ENCODE assay signal across 1 cellular context in the genomic region with DNA sequence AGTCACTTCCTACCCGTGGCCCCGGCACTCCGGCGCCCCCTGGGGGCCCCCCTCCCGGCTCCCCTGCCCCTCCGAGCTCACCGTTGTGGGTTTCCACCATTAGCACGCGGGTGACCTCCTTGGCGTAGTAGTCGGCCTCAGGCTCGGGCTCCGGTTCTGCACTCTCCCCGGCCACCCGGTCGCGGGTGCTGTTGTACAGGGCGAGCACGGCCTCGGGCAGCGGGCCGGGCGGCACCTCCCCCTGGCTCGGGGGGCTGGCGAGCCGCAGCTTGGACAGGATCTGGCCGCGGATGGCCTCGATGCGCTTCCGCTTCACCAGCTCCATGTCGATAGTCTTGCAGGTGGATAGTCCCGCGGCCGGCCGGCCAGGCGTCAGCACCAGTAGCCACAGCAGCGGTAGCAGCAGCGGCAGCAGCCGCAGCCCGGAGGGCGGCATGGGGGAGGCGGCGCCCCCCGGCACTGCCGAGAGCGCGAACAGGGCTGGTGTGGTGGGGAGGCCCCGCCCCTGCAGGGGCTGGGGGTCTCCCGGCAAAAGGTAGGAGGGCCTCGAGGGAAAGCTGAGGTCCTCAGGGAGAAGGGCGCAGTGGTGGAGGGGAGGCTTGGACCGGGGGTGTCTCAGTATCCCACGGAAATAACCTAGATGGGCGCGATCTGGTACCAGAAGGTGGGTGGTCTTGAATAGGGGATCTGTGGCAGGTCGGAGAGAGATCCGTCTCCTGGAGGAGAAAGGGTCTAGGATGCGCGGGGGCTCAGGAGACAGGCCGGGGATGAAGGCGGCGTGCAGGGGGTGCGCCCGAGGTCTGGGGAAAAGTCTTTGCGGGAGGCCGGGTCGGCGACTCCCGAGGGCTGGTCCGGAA.
TF ChIP-seq lines count a peak whose summit lies in the region.

No MANE protein-coding gene starts in this region.

TF ChIP-seq in HepG2, 621 proteins besides CTCF, POLR2A, EP300 and RAD21 (continued from another document):
- TF ChIP-seq IRF9 (CRISPR knock-in tag; IDR thresholded peaks at IDR 0.05; ENCODE audit: borderline replicate concordance) (no peak; the same call in 1 of the 2 replicates), THAP9 (CRISPR knock-in tag; IDR thresholded peaks at IDR 0.05; ENCODE audit: borderline replicate concordance) (0 out of 2 replicates have a peak, but pooled peaks have one; percentile 32), ISX (CRISPR knock-in tag; conservative IDR thresholded peaks at IDR 0.05) (peak; percentile 60; the same call in 1 of the 2 replicates), ZNF772 (CRISPR knock-in tag; IDR thresholded peaks at IDR 0.05) (0 out of 2 replicates have a peak, but pooled peaks have one; percentile 2), GABPA (IDR thresholded peaks at IDR 0.05; ENCODE audit: low read depth, low read length) (no peak), GABPA (CRISPR knock-in tag; IDR thresholded peaks at IDR 0.05; ENCODE audit: low read depth) (no peak), NFIC (IDR thresholded peaks at IDR 0.05; ENCODE audit: low read length) (no peak)
- TF ChIP-seq, protein P1, sequence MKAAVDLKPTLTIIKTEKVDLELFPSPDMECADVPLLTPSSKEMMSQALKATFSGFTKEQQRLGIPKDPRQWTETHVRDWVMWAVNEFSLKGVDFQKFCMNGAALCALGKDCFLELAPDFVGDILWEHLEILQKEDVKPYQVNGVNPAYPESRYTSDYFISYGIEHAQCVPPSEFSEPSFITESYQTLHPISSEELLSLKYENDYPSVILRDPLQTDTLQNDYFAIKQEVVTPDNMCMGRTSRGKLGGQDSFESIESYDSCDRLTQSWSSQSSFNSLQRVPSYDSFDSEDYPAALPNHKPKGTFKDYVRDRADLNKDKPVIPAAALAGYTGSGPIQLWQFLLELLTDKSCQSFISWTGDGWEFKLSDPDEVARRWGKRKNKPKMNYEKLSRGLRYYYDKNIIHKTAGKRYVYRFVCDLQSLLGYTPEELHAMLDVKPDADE (CRISPR knock-in tag; IDR thresholded peaks at IDR 0.05) = no peak
